In genomic region chr14:104293851-104294627, GRCh38 we compare ENCODE assay signal across 12 cellular contexts.
DNase-seq lines count a peak whose midpoint lies in the region; ATAC-seq and TF ChIP-seq lines count a peak whose summit lies in the region.
"Had no signal": no experiment of that assay in that cellular context is flagged by ENCODE, and none has a peak within 500 bp of the region (broad histone marks: within the 10 kb centered on the region; RNA-seq: fewer than 3 reads in every experiment).

No MANE protein-coding gene starts in this region.

- DNase-seq in NCI-H82 (lab: John Stamatoyannopoulos, UW) (peak; percentile 58), NCI-H82 treated with DMSO at 0.1 percent for 48 hours (lab: John Stamatoyannopoulos, UW; ENCODE audit: unreplicated experiment) (no peak), PC-9 (no peak), heart right ventricle (peak in 1 of 2 donors; percentile 9), smooth muscle cell (lab: John Stamatoyannopoulos, UW; ENCODE audit: unreplicated experiment) (no peak), esophagus squamous epithelium (lab: John Stamatoyannopoulos, UW) (no peak), NCI-H2081 treated with DMSO at 0.1 percent for 48 hours (lab: John Stamatoyannopoulos, UW) (no peak)
- DNase-seq: activated CD8-positive, alpha-beta memory T cell treated with anti-CD3 and anti-CD28 coated beads for 24 hours; caudate nucleus; stimulated activated naive CD8-positive, alpha-beta T cell treated with anti-CD3 and anti-CD28 coated beads, Interleukin-15, Interleukin-2, amounts not matched to agents 100 U/mL and 50 U/mL, for 24 hours had no signal

- no peaks in the 10 kb centered on the region for H3K9me2 ChIP-seq in PC-9 (ENCODE audit: insufficient read depth)

- H3K4me3 ChIP-seq in PC-9 (no peak overlapping the region), heart right ventricle (no peak overlapping the region), smooth muscle cell (no peak overlapping the region), esophagus squamous epithelium (no peak overlapping the region)
- H3K4me3 ChIP-seq: SK-N-MC had no signal

- no peak overlapping the region for H3K9ac ChIP-seq in smooth muscle cell (ENCODE audit: low read depth)

- H3K4me1 ChIP-seq in PC-9 (replicated peaks; ENCODE audit: insufficient read depth) (no peaks in the 10 kb centered on the region), heart right ventricle (peaks cover 0 to 3% (median 0%) of the 10 kb centered on the region in 9 donors), smooth muscle cell (ENCODE audit: low read depth) (peaks cover 11% of the 10 kb centered on the region), esophagus squamous epithelium (peaks cover 0 to 8% (median 0%) of the 10 kb centered on the region in 3 donors)

- H2AFZ ChIP-seq in PC-9 = no peak overlapping the region
- H2AFZ ChIP-seq in smooth muscle cell (ENCODE audit: low read depth) = no peak overlapping the region

- no peaks in the 10 kb centered on the region for H3K9me3 ChIP-seq in PC-9 (ENCODE audit: insufficient read depth, low read depth)
- H3K9me3 ChIP-seq in heart right ventricle = no peaks in the 10 kb centered on the region
- H3K9me3 ChIP-seq in smooth muscle cell (replicated peaks; ENCODE audit: low read depth) = no peaks in the 10 kb centered on the region
- H3K9me3 ChIP-seq in esophagus squamous epithelium = no peaks in the 10 kb centered on the region

- POLR2A ChIA-PET in PC-9 (lab: Charles Lee; ENCODE audit: unreplicated experiment) = no interaction called here

- ATAC-seq in heart right ventricle (peak in 1 of 8 donors; percentile 24), HG03520 (IDR thresholded peaks at IDR 0.05; ENCODE audit: unreplicated experiment) (no peak)
- ATAC-seq: stimulated activated naive CD8-positive, alpha-beta T cell treated with anti-CD3 and anti-CD28 coated beads, Interleukin-15, Interleukin-2, amounts not matched to agents 100 U/mL and 50 U/mL, for 24 hours had no signal

- H3K36me3 ChIP-seq in PC-9 (ENCODE audit: low read depth) (no peaks in the 10 kb centered on the region), heart right ventricle (no peaks in the 10 kb centered on the region), smooth muscle cell (ENCODE audit: low read depth) (no peaks in the 10 kb centered on the region), esophagus squamous epithelium (no peaks in the 10 kb centered on the region)

- H3K27me3 ChIP-seq in PC-9 (ENCODE audit: insufficient read depth, low read depth) (peaks cover 67% of the 10 kb centered on the region), heart right ventricle (peaks cover 0 to 66% (median 35%) of the 10 kb centered on the region in 7 donors), smooth muscle cell (ENCODE audit: low read depth) (no peaks in the 10 kb centered on the region), esophagus squamous epithelium (peaks cover 0 to 52% (median 0%) of the 10 kb centered on the region in 4 donors)

- H3F3A ChIP-seq in PC-9 (ENCODE audit: insufficient read depth, low read depth) = peaks cover 5% of the 10 kb centered on the region; the same call in 1 of the 2 replicates
- H3F3A ChIP-seq in smooth muscle cell (ENCODE audit: low read depth) = no peaks in the 10 kb centered on the region

- TF ChIP-seq CTCF in PC-9 (conservative IDR thresholded peaks at IDR 0.05) = peak; percentile 42; the same call in 1 of the 2 replicates
- TF ChIP-seq CTCF in heart right ventricle (IDR thresholded peaks at IDR 0.05) = peak in 5 of 9 donors; percentile 10 to 36 (median 19)
- TF ChIP-seq CTCF in smooth muscle cell (IDR thresholded peaks at IDR 0.05; ENCODE audit: borderline replicate concordance, insufficient read depth, poor library complexity, severe bottlenecking) = peak; percentile 24
- peak in 1 of 6 experiments; percentile 6 for TF ChIP-seq CTCF in esophagus squamous epithelium (IDR thresholded peaks at IDR 0.05)

- H3K4me2 ChIP-seq in PC-9 (no peak overlapping the region), smooth muscle cell (no peak overlapping the region)

- H3K27ac ChIP-seq in PC-9 (no peak overlapping the region), heart right ventricle (no peak overlapping the region), smooth muscle cell (ENCODE audit: low read depth) (no peak overlapping the region), esophagus squamous epithelium (no peak overlapping the region)
- H3K27ac ChIP-seq: SK-N-MC had no signal

- 51 to 56% methylated on average over 18 of the region's 18 CpGs for WGBS in heart right ventricle, 2 donors
- WGBS in smooth muscle cell (ENCODE audit: low lambda C conversion rate) = 82% methylated on average over 18 of the region's 18 CpGs
- WGBS in esophagus squamous epithelium, 2 donors = 46 to 51% methylated on average over 6 to 8 of the region's 18 CpGs

- H4K20me1 ChIP-seq in PC-9 (ENCODE audit: insufficient read depth) (no peaks in the 10 kb centered on the region), smooth muscle cell (ENCODE audit: low read depth) (no peaks in the 10 kb centered on the region)

- intact Hi-C loops in PC-9 (cut with micrococcal nuclease; ENCODE audit: unreplicated experiment) = no loop called here
- intact Hi-C loops in heart right ventricle (cut with DNase I) = no loop called here
- intact Hi-C loops in esophagus squamous epithelium (cut with DNase I) = no loop called here

- H3K79me2 ChIP-seq in PC-9 (ENCODE audit: low read depth) = no peaks in the 10 kb centered on the region
- H3K79me2 ChIP-seq in smooth muscle cell (ENCODE audit: low read depth) = no peaks in the 10 kb centered on the region

- no peak for TF ChIP-seq POLR2A in esophagus squamous epithelium (IDR thresholded peaks at IDR 0.05)

- CTCF ChIA-PET in PC-9 (lab: Charles Lee) = no interaction called here

- no TSS peak for BruUV-seq in PC-9 (replicated peaks; lab: Mats Ljungman, UMichigan)
